28 cellular contexts compared by ENCODE assay signal in genomic region chr1:219042769-219043168, GRCh38.
"Had no signal": no experiment of that assay in that cellular context is flagged by ENCODE, and none has a peak within 500 bp of the region (broad histone marks: within the 10 kb centered on the region; RNA-seq: fewer than 3 reads in every experiment).

No MANE protein-coding gene starts in this region.

- ATAC-seq: natural killer cell treated with Interleukin-12 subunit alpha and Interleukin-12 subunit beta and Interleukin-15 and Interleukin-18, amount 100 ng/mL, for 72 hours; pancreas; psoas muscle; right lobe of liver; stimulated activated effector memory CD8-positive, alpha-beta T cell treated with anti-CD3 and anti-CD28 coated beads, Interleukin-12 subunit alpha, Interleukin-12 subunit beta, amount 100 ng/mL, for 72 hours; stimulated activated naive B cell treated with anti-CD40 and anti-IgM and Interleukin-4, amounts not matched to agents 10 μg/mL and 1 μg/mL and 100 μg/mL, for 72 hours had no signal

- H3K36me3 ChIP-seq: neutrophil, pancreas, right lobe of liver, sigmoid colon, stomach, thoracic aorta, thyroid gland, tibial nerve, upper lobe of left lung, vagina had no signal

- DNase-seq: nephron progenitor cell; nucleus accumbens; pancreas; psoas muscle; right cardiac atrium; right lobe of liver; sigmoid colon; small intestine; stimulated activated CD4-positive, alpha-beta T cell treated with anti-CD3 and anti-CD28 coated beads, Interleukin-15, amount 100 ng/mL, for 24 hours; stimulated activated CD4-positive, alpha-beta T cell treated with anti-CD3 and anti-CD28 coated beads, Interleukin-2, amount 100 ng/mL, for 24 hours; stimulated activated CD4-positive, alpha-beta T cell treated with anti-CD3 and anti-CD28 coated beads, Interleukin-2, amount 100 ng/mL, for 48 hours; stimulated activated CD4-positive, alpha-beta T cell treated with anti-CD3 and anti-CD28 coated beads, Interleukin-4, amount 100 ng/mL, for 24 hours; stimulated activated naive B cell treated with anti-CD40 and anti-IgM and Interleukin-4, amounts not matched to agents 10 μg/mL and 1 μg/mL and 100 μg/mL, for 72 hours; stimulated activated naive CD4-positive, alpha-beta T cell treated with Interleukin-2 at 50 U/mL for 16 hours; stomach; thyroid gland; trophoblast cell; upper lobe of left lung had no signal

- FAIRE-seq: pancreas, small intestine, urothelium cell line had no signal

- H3K9me3 Mint-ChIP-seq: stimulated activated naive CD8-positive, alpha-beta T cell treated with anti-CD3 and anti-CD28 coated beads, Interleukin-15, Interleukin-2, amounts not matched to agents 100 ng/mL and 50 ng/mL, for 24 hours had no signal

- H3K4me3 ChIP-seq: pancreas, psoas muscle, right lobe of liver, sigmoid colon, stomach, thoracic aorta, thyroid gland, tibial nerve, upper lobe of left lung, vagina had no signal

- H3K27me3 Mint-ChIP-seq: natural killer cell treated with Interleukin-12 subunit alpha and Interleukin-12 subunit beta and Interleukin-15 and Interleukin-18, amount 100 ng/mL, for 72 hours; progenitor cell of endocrine pancreas; stimulated activated naive B cell treated with anti-CD40 and anti-IgM and Interleukin-4, amounts not matched to agents 10 μg/mL and 1 μg/mL and 100 μg/mL, for 72 hours; stimulated activated naive CD8-positive, alpha-beta T cell treated with anti-CD3 and anti-CD28 coated beads, Interleukin-15, Interleukin-2, amounts not matched to agents 100 ng/mL and 50 ng/mL, for 24 hours had no signal

- H3K27ac Mint-ChIP-seq: natural killer cell treated with Interleukin-12 subunit alpha and Interleukin-12 subunit beta and Interleukin-15 and Interleukin-18, amount 100 ng/mL, for 72 hours; nephron progenitor cell; stimulated activated effector memory CD8-positive, alpha-beta T cell treated with anti-CD3 and anti-CD28 coated beads, Interleukin-12 subunit alpha, Interleukin-12 subunit beta, amount 100 ng/mL, for 72 hours; stimulated activated naive B cell treated with anti-CD40 and anti-IgM and Interleukin-4, amounts not matched to agents 10 μg/mL and 1 μg/mL and 100 μg/mL, for 72 hours; stimulated activated naive CD8-positive, alpha-beta T cell treated with anti-CD3 and anti-CD28 coated beads, Interleukin-15, Interleukin-2, amounts not matched to agents 100 ng/mL and 50 ng/mL, for 24 hours had no signal

- H3K27ac ChIP-seq: neutrophil, pancreas, psoas muscle, right lobe of liver, sigmoid colon, stomach, thoracic aorta, thyroid gland, tibial nerve, upper lobe of left lung, vagina had no signal

- H3K4me3 Mint-ChIP-seq: natural killer cell treated with Interleukin-12 subunit alpha and Interleukin-12 subunit beta and Interleukin-15 and Interleukin-18, amount 100 ng/mL, for 72 hours; nephron progenitor cell; neural crest cell; stimulated activated effector memory CD8-positive, alpha-beta T cell treated with anti-CD3 and anti-CD28 coated beads, Interleukin-12 subunit alpha, Interleukin-12 subunit beta, amount 100 ng/mL, for 72 hours; stimulated activated naive B cell treated with anti-CD40 and anti-IgM and Interleukin-4, amounts not matched to agents 10 μg/mL and 1 μg/mL and 100 μg/mL, for 72 hours; stimulated activated naive CD8-positive, alpha-beta T cell treated with anti-CD3 and anti-CD28 coated beads, Interleukin-15, Interleukin-2, amounts not matched to agents 100 ng/mL and 50 ng/mL, for 24 hours had no signal

- H3K4me1 ChIP-seq: pancreas, psoas muscle, stomach, thyroid gland, tibial nerve, vagina had no signal

- H3K36me3 Mint-ChIP-seq: natural killer cell treated with Interleukin-12 subunit alpha and Interleukin-12 subunit beta and Interleukin-15 and Interleukin-18, amount 100 ng/mL, for 72 hours; stimulated activated effector memory CD8-positive, alpha-beta T cell treated with anti-CD3 and anti-CD28 coated beads, Interleukin-12 subunit alpha, Interleukin-12 subunit beta, amount 100 ng/mL, for 72 hours; stimulated activated naive B cell treated with anti-CD40 and anti-IgM and Interleukin-4, amounts not matched to agents 10 μg/mL and 1 μg/mL and 100 μg/mL, for 72 hours had no signal

- H3K9me3 ChIP-seq: neutrophil, pancreas, psoas muscle, right lobe of liver, sigmoid colon, stomach, thoracic aorta, thyroid gland, tibial nerve, upper lobe of left lung, vagina had no signal

- H3K4me1 Mint-ChIP-seq: stimulated activated effector memory CD8-positive, alpha-beta T cell treated with anti-CD3 and anti-CD28 coated beads, Interleukin-12 subunit alpha, Interleukin-12 subunit beta, amount 100 ng/mL, for 72 hours; stimulated activated naive B cell treated with anti-CD40 and anti-IgM and Interleukin-4, amounts not matched to agents 10 μg/mL and 1 μg/mL and 100 μg/mL, for 72 hours had no signal

- H3K27me3 ChIP-seq: neutrophil, pancreas, right lobe of liver, sigmoid colon, stomach, thyroid gland, tibial nerve, upper lobe of left lung, vagina had no signal
